In genomic region chr6:95431637-95432228, GRCh38 we compare ENCODE assay signal across 8 cellular contexts.
DNase-seq lines count a peak whose midpoint lies in the region; ATAC-seq and TF ChIP-seq lines count a peak whose summit lies in the region.

No MANE protein-coding gene starts in this region.

- intact Hi-C loops in cardiac septum (cut with DNase I), result loop anchor here (5.0 kb wide), 1 partner anchor 436 kb away; no protein-coding TSS in a partner anchor

- H3K4me1 ChIP-seq in cardiac muscle cell (ENCODE audit: low read depth), result no peaks in the 10 kb centered on the region

- ATAC-seq in HG03159 (IDR thresholded peaks at IDR 0.05; ENCODE audit: unreplicated experiment), result peak; percentile 72
- no peak for ATAC-seq in HG03460 (IDR thresholded peaks at IDR 0.05; ENCODE audit: unreplicated experiment)

- no peak overlapping the region for H3K4me3 ChIP-seq in cardiac muscle cell

- DNase-seq in cardiac muscle cell (ENCODE audit: low read depth in 1 of 2, low spot score in 1 of 2) (peak; percentile 43 to 54), cardiac septum (ENCODE audit: low spot score) (no peak), NCI-H774 (lab: John Stamatoyannopoulos, UW) (peak; percentile 56), amniotic epithelial cell (ENCODE audit: low read depth) (peak; percentile 29), iPS-NIHi7 (ENCODE audit: extremely low spot score) (peak; percentile 30)
- DNase-seq in stimulated activated CD8-positive, alpha-beta memory T cell treated with anti-CD3 and anti-CD28 coated beads, Interleukin-15, amount 100 ng/mL, for 1 hour (ENCODE audit: low read depth), result peak; percentile 15

- H3K36me3 ChIP-seq in cardiac muscle cell, result no peaks in the 10 kb centered on the region

- H3K27me3 ChIP-seq in cardiac muscle cell, result no peaks in the 10 kb centered on the region

- no peaks in the 10 kb centered on the region for H3K9me3 ChIP-seq in cardiac muscle cell (ENCODE audit: low read depth)

- peak; percentile 61 for TF ChIP-seq CTCF in cardiac muscle cell (IDR thresholded peaks at IDR 0.05; ENCODE audit: low read depth, low read length)

- no peak overlapping the region for H3K27ac ChIP-seq in cardiac muscle cell
